10 cellular contexts compared by ENCODE assay signal in the genomic region with DNA sequence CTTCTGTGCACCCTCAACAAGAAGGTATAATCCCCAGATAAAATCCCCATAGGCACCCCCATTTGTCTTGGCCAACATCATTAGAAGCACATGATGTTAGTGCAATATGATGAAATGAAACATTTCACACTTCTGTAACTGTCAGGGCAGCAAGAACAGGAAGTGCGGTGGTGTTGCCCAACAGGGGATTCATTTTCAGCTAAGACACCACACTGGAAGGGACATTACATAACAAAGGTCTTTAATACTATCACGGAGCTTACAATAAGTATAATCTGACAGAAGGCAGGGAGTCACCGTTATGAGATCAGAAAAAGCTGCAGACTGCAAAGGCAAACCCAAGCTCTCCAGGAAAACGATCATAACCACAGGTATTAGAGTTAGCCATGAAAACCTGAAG. TPM values are rescaled to one million over a fixed set of nuclear protein-coding genes. Genes with fewer than 3 reads are reported as not detected.
DNase-seq lines count a peak whose midpoint lies in the region; ATAC-seq and TF ChIP-seq lines count a peak whose summit lies in the region.
"Had no signal": no experiment of that assay in that cellular context is flagged by ENCODE, and none has a peak within 500 bp of the region (broad histone marks: within the 10 kb centered on the region; RNA-seq: fewer than 3 reads in every experiment).

No MANE protein-coding gene starts in this region.

- 65 to 75% (median 72%) methylated on average over 4 of the region's 4 CpGs for WGBS in adrenal gland, 4 donors

- no peaks in the 10 kb centered on the region for H3K4me1 ChIP-seq in adrenal gland (replicated peaks in 1 of 2)
- H3K4me1 ChIP-seq in mucosa of descending colon (ENCODE audit: low read depth): no peaks in the 10 kb centered on the region
- H3K4me1 ChIP-seq in uterus: no peaks in the 10 kb centered on the region

- H3K27ac ChIP-seq in adrenal gland (no peak overlapping the region), uterus (no peak overlapping the region)
- H3K27ac ChIP-seq: epithelial cell of prostate, skin epidermis had no signal

- peak; percentile 30 for ATAC-seq in mucosa of descending colon
- no peak for ATAC-seq in GM21447 (IDR thresholded peaks at IDR 0.05; ENCODE audit: unreplicated experiment)

- DNase-seq in KBM-7 (peak; percentile 68), adrenal gland (peak in 6 of 7 donors; percentile 35 to 76 (median 54)), mucosa of descending colon (peak in 1 of 3 donors; percentile 39), ACHN (no peak), uterus (no peak)

- no peaks in the 10 kb centered on the region for H3K36me3 ChIP-seq in adrenal gland (replicated peaks in 1 of 2)
- no peaks in the 10 kb centered on the region for H3K36me3 ChIP-seq in mucosa of descending colon (ENCODE audit: low read depth)
- H3K36me3 ChIP-seq in uterus: no peaks in the 10 kb centered on the region

- TF ChIP-seq CTCF in adrenal gland (IDR thresholded peaks at IDR 0.05) (no peak), mucosa of descending colon (IDR thresholded peaks at IDR 0.05) (no peak), uterus (IDR thresholded peaks at IDR 0.05) (no peak)

- H3K9me3 ChIP-seq in adrenal gland (replicated peaks in 1 of 3) (no peaks in the 10 kb centered on the region), mucosa of descending colon (no peaks in the 10 kb centered on the region), uterus (no peaks in the 10 kb centered on the region)

- intact Hi-C loops in adrenal gland (cut with DNase I) (no loop called here), mucosa of descending colon (cut with DNase I, micrococcal nuclease) (no loop called here), uterus (cut with DNase I; ENCODE audit: low total_unique reads) (no loop called here)

- no peaks in the 10 kb centered on the region for H3K27me3 ChIP-seq in adrenal gland
- no peaks in the 10 kb centered on the region for H3K27me3 ChIP-seq in uterus

- TF ChIP-seq POLR2A in adrenal gland (IDR thresholded peaks at IDR 0.05) (no peak), uterus (IDR thresholded peaks at IDR 0.05) (no peak)

- in situ Hi-C loops in KBM-7 (cut with MboI; ENCODE audit: low pct_unique_long_range_greater_than_20kb, low sequenced_read_pairs) (no loop called here), ACHN (cut with HindIII; ENCODE audit: low pct_ligation_motif_present, low pct_unique_long_range_greater_than_20kb, low sequenced_read_pairs) (no loop called here)

- H3K4me3 ChIP-seq in adrenal gland (no peak overlapping the region), mucosa of descending colon (no peak overlapping the region), uterus (no peak overlapping the region)
- H3K4me3 ChIP-seq: skin epidermis had no signal

RNA-seq across cellular contexts. Expression of a gene that starts 2.0 kb away (rescaled TPM):
- not detected for total RNA-seq in adrenal gland
- not detected for polyA plus RNA-seq in adrenal gland
- total RNA-seq in mucosa of descending colon: not detected
- not detected for total RNA-seq in uterus
- total RNA-seq: lung microvascular endothelial cell, subcutaneous adipose tissue had no signal

RNA-seq across cellular contexts. Expression of a gene that starts 4.4 kb away (rescaled TPM):
- total RNA-seq in adrenal gland: not detected
- not detected for polyA plus RNA-seq in adrenal gland
- not detected for total RNA-seq in mucosa of descending colon
- total RNA-seq in uterus: not detected
- total RNA-seq: lung microvascular endothelial cell, subcutaneous adipose tissue had no signal

RNA-seq across cellular contexts. Expression of a gene that starts 30.8 kb away (rescaled TPM):
- total RNA-seq in adrenal gland: not detected
- not detected for polyA plus RNA-seq in adrenal gland
- not detected for total RNA-seq in mucosa of descending colon
- total RNA-seq in uterus: not detected
- total RNA-seq: lung microvascular endothelial cell had no signal

RNA-seq across cellular contexts. Expression of a gene that starts 33.5 kb away (rescaled TPM):
- 10 to 100 TPM; 15.6 to 51.5 (median 34.9) TPM for total RNA-seq in adrenal gland
- polyA plus RNA-seq in adrenal gland: 10 to 100 TPM; 12.5 to 91.2 (median 69.7) TPM
- total RNA-seq in mucosa of descending colon: 100 to 1,000 TPM in 1 of 3 donors, 10 to 100 TPM in 2; 78.0 to 195 (median 92.1) TPM
- 10 to 100 TPM; 15.4 to 39.8 (median 30.7) TPM for total RNA-seq in uterus

RNA-seq across cellular contexts. Expression of a gene that starts 37.9 kb away (rescaled TPM):
- total RNA-seq in adrenal gland: 1 to 10 TPM in 1 of 8 donors, under 1 TPM in 3, not detected in 4; 0.19 to 1.5 (median 0.46) TPM
- under 1 TPM; 0.11 to 0.32 (median 0.20) TPM for polyA plus RNA-seq in adrenal gland
- total RNA-seq in mucosa of descending colon: under 1 TPM in 2 of 3 donors, not detected in 1; 0.20 to 0.22 TPM
- total RNA-seq in uterus: under 1 TPM in 3 of 4 donors, not detected in 1; 0.26 to 0.90 (median 0.30) TPM
- total RNA-seq: lung microvascular endothelial cell, subcutaneous adipose tissue had no signal

Comparison
In these comparisons a context has a peak if more than half of its experiments do, and no peak if none do; other contexts are left out.
1. DNase-seq: peak in KBM-7 (single experiment) and adrenal gland (6 of 7); none in ACHN (single experiment) and uterus (0 of 2).